27 cellular contexts compared by ENCODE assay signal in the genomic region with DNA sequence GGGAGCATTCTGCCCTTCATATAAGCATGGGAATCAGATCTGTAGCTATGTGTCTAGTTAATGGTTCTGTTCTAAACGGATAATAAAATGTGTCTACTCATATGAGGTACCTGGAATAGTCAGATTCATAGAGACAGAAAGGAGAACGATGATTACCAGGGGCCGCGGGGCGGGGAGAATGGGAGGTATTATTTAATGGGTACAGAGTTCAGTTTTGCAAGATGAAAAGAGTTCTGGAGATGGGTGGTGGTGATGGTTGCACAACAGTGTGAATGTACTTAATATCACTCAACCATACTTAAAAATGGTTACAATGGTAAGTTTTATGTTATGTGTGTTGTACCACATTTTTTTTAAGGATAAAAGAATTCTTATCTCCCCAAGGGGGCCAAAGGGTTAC. TPM values are rescaled to one million over a fixed set of nuclear protein-coding genes. Genes with fewer than 3 reads are reported as not detected.
"Had no signal": no experiment of that assay in that cellular context is flagged by ENCODE, and none has a peak within 500 bp of the region (broad histone marks: within the 10 kb centered on the region; RNA-seq: fewer than 3 reads in every experiment).

No MANE protein-coding gene starts in this region.

- H3K4me1 ChIP-seq: stomach, suprapubic skin, testis, thyroid gland, tibial artery, transverse colon, upper lobe of left lung, upper lobe of right lung, uterus, vagina had no signal

- H3K9me3 ChIP-seq: stomach, suprapubic skin, testis, thoracic aorta, thyroid gland, tibial artery, tibial nerve, transverse colon, upper lobe of right lung, uterus, vagina had no signal

- H3K27ac ChIP-seq: stomach, suprapubic skin, testis, thoracic aorta, thyroid gland, tibial artery, tibial nerve, transverse colon, upper lobe of left lung, upper lobe of right lung, uterus, vagina had no signal

- H3K36me3 ChIP-seq: stomach, suprapubic skin, thoracic aorta, thyroid gland, tibial artery, tibial nerve, transverse colon, upper lobe of left lung, upper lobe of right lung, uterus, vagina had no signal

- FAIRE-seq: urothelium cell line had no signal

- H3K4me3 ChIP-seq: stomach, suprapubic skin, testis, thoracic aorta, thyroid gland, tibial artery, tibial nerve, transverse colon, upper lobe of left lung, upper lobe of right lung, uterus, vagina had no signal

- ATAC-seq: stimulated activated effector memory CD8-positive, alpha-beta T cell treated with anti-CD3 and anti-CD28 coated beads, Interleukin-12 subunit alpha, Interleukin-12 subunit beta, amount 100 ng/mL, for 72 hours; stimulated activated memory B cell treated with anti-CD40 and anti-IgM and Interleukin-4, amounts not matched to agents 10 μg/mL and 1 μg/mL and 100 μg/mL, for 72 hours; stimulated activated naive B cell treated with anti-CD40 and anti-IgM and Interleukin-4, amounts not matched to agents 10 μg/mL and 1 μg/mL and 100 μg/mL, for 72 hours; stimulated activated naive CD8-positive, alpha-beta T cell treated with anti-CD3 and anti-CD28 coated beads, Interleukin-15, amount 100 ng/mL, for 72 hours; stimulated activated naive CD8-positive, alpha-beta T cell treated with anti-CD3 and anti-CD28 coated beads, Interleukin-15, Interleukin-2, amounts not matched to agents 100 U/mL and 50 U/mL, for 24 hours; upper lobe of right lung had no signal

- DNase-seq: stimulated activated CD4-positive, alpha-beta T cell treated with anti-CD3 and anti-CD28 coated beads, Interleukin-2, amount 100 ng/mL, for 48 hours; stimulated activated CD4-positive, alpha-beta T cell treated with anti-CD3 and anti-CD28 coated beads, Interleukin-4, amount 100 ng/mL, for 1 hour; stimulated activated CD4-positive, alpha-beta T cell treated with anti-CD3 and anti-CD28 coated beads, Interleukin-4, amount 100 ng/mL, for 24 hours; stimulated activated CD4-positive, alpha-beta T cell treated with anti-CD3 and anti-CD28 coated beads, Interleukin-4, amount 100 ng/mL, for 4 hours; stimulated activated CD8-positive, alpha-beta memory T cell treated with anti-CD3 and anti-CD28 coated beads, Interleukin-4, amount 100 ng/mL, for 48 hours; stimulated activated naive B cell treated with anti-CD40 and anti-IgM and Interleukin-4, amounts not matched to agents 10 μg/mL and 1 μg/mL and 100 μg/mL, for 72 hours; stimulated activated naive CD4-positive, alpha-beta T cell; stimulated activated naive CD4-positive, alpha-beta T cell treated with Interleukin-2 at 50 U/mL for 16 hours; stimulated activated naive CD8-positive, alpha-beta T cell treated with anti-CD3 and anti-CD28 coated beads, Interleukin-15, amount 100 ng/mL, for 72 hours; stimulated activated naive CD8-positive, alpha-beta T cell treated with anti-CD3 and anti-CD28 coated beads, Interleukin-15, Interleukin-2, amounts not matched to agents 100 U/mL and 50 U/mL, for 24 hours; stomach; substantia nigra; testis; thyroid gland; tibial artery; transverse colon; trophoblast cell; upper lobe of left lung; upper lobe of right lung; uterus had no signal

- H3K27me3 ChIP-seq: suprapubic skin, testis, thyroid gland, transverse colon, upper lobe of left lung, upper lobe of right lung, uterus, vagina had no signal

RNA-seq across cellular contexts. Expression of gene USH1C, which starts 57.5 kb away (rescaled TPM):
- total RNA-seq: suprapubic skin, tibial nerve, upper lobe of right lung, vagina had no signal
